ENCODE assay signal across 2 cellular contexts in the genomic region with DNA sequence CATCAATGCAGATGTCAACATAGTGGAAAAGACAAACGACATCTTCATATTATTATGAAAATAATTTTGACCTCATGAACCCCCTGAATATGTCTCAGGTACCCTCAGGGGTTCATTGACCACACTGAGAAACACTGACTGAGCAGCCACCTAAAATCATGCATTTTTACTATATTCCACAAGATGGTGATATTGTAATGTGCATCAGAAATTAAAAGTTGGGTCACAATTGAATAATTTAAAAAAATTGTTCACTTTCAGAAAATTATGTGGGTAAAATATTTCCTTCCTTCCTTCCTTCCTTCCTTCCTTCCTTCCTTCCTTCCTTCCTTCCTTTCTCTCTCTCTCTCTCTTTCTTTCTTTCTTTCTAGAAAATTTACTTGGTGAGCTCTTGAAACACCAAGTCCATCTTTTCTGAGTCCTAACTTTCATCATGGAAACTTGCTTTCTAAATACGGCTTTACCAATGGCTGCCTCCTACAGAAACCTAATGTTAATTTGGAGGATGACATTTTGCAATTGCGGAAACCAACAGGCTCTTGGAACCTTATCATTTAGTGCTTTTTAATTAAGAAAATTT.
A peak's percentile ranks its signal among the peaks of the same experiment; 100 is the strongest.
TF ChIP-seq lines count a peak whose summit lies in the region.

No MANE protein-coding gene starts in this region.

TF ChIP-seq in Ishikawa, 13 proteins besides CTCF, POLR2A, EP300 and RAD21 (continued from another document):
- TF ChIP-seq, protein P1, sequence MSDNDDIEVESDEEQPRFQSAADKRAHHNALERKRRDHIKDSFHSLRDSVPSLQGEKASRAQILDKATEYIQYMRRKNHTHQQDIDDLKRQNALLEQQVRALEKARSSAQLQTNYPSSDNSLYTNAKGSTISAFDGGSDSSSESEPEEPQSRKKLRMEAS (IDR thresholded peaks at IDR 0.05) = no peak
- TF ChIP-seq TEAD4 (IDR thresholded peaks at IDR 0.05) (no peak), NFIC (IDR thresholded peaks at IDR 0.05) (no peak), FOXM1 (IDR thresholded peaks at IDR 0.05; ENCODE audit: borderline replicate concordance, low read depth) (no peak), EGR1 (IDR thresholded peaks at IDR 0.05) (no peak), CREB1 (IDR thresholded peaks at IDR 0.05; ENCODE audit: low read depth) (no peak), TAF1 (IDR thresholded peaks at IDR 0.05; ENCODE audit: low read depth) (no peak)
- TF ChIP-seq, protein P2, sequence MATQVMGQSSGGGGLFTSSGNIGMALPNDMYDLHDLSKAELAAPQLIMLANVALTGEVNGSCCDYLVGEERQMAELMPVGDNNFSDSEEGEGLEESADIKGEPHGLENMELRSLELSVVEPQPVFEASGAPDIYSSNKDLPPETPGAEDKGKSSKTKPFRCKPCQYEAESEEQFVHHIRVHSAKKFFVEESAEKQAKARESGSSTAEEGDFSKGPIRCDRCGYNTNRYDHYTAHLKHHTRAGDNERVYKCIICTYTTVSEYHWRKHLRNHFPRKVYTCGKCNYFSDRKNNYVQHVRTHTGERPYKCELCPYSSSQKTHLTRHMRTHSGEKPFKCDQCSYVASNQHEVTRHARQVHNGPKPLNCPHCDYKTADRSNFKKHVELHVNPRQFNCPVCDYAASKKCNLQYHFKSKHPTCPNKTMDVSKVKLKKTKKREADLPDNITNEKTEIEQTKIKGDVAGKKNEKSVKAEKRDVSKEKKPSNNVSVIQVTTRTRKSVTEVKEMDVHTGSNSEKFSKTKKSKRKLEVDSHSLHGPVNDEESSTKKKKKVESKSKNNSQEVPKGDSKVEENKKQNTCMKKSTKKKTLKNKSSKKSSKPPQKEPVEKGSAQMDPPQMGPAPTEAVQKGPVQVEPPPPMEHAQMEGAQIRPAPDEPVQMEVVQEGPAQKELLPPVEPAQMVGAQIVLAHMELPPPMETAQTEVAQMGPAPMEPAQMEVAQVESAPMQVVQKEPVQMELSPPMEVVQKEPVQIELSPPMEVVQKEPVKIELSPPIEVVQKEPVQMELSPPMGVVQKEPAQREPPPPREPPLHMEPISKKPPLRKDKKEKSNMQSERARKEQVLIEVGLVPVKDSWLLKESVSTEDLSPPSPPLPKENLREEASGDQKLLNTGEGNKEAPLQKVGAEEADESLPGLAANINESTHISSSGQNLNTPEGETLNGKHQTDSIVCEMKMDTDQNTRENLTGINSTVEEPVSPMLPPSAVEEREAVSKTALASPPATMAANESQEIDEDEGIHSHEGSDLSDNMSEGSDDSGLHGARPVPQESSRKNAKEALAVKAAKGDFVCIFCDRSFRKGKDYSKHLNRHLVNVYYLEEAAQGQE (IDR thresholded peaks at IDR 0.05; ENCODE audit: low read depth) = no peak
- TF ChIP-seq, protein P3, sequence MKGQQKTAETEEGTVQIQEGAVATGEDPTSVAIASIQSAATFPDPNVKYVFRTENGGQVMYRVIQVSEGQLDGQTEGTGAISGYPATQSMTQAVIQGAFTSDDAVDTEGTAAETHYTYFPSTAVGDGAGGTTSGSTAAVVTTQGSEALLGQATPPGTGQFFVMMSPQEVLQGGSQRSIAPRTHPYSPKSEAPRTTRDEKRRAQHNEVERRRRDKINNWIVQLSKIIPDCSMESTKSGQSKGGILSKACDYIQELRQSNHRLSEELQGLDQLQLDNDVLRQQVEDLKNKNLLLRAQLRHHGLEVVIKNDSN (IDR thresholded peaks at IDR 0.05) = no peak
TF ChIP-seq in Ishikawa: peak in this region for 0.

TF ChIP-seq in GM12878, 131 proteins besides CTCF, POLR2A, EP300 and RAD21 (continued from another document):
- TF ChIP-seq, protein P4, sequence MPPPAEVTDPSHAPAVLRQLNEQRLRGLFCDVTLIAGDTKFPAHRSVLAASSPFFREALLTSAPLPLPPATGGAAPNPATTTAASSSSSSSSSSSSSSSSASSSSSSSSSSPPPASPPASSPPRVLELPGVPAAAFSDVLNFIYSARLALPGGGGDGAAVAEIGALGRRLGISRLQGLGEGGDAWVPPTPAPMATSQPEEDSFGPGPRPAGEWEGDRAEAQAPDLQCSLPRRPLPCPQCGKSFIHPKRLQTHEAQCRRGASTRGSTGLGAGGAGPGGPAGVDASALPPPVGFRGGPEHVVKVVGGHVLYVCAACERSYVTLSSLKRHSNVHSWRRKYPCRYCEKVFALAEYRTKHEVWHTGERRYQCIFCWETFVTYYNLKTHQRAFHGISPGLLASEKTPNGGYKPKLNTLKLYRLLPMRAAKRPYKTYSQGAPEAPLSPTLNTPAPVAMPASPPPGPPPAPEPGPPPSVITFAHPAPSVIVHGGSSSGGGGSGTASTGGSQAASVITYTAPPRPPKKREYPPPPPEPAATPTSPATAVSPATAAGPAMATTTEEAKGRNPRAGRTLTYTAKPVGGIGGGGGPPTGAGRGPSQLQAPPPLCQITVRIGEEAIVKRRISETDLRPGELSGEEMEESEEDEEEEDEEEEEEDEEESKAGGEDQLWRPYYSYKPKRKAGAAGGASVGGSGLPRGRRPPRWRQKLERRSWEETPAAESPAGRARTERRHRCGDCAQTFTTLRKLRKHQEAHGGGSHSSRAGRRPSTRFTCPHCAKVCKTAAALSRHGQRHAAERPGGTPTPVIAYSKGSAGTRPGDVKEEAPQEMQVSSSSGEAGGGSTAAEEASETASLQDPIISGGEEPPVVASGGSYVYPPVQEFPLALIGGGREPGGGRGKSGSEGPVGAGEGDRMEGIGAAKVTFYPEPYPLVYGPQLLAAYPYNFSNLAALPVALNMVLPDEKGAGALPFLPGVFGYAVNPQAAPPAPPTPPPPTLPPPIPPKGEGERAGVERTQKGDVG (CRISPR knock-in tag; IDR thresholded peaks at IDR 0.05) = no peak
- TF ChIP-seq HDAC2 (IDR thresholded peaks at IDR 0.05) (no peak), RCOR1 (conservative IDR thresholded peaks at IDR 0.05; ENCODE audit: low read depth, low read length) (no peak), RFX5 (IDR thresholded peaks at IDR 0.05; ENCODE audit: low read depth, low read length) (no peak), MTA3 (IDR thresholded peaks at IDR 0.05; ENCODE audit: borderline replicate concordance, low read length) (no peak), POU2F2 (IDR thresholded peaks at IDR 0.05; ENCODE audit: borderline replicate concordance, low read depth, low read length) (no peak), POLR2AphosphoS2 (IDR thresholded peaks at IDR 0.05; ENCODE audit: low read depth, low read length) (no peak), PML (IDR thresholded peaks at IDR 0.05; ENCODE audit: low read length) (no peak), MEF2A (IDR thresholded peaks at IDR 0.05; ENCODE audit: insufficient read depth, low read depth, low read length) (0 out of 2 replicates have a peak, but pooled peaks have one; percentile 7), RAD51 (IDR thresholded peaks at IDR 0.05) (no peak), ZNF384 (IDR thresholded peaks at IDR 0.05; ENCODE audit: borderline replicate concordance, low read depth, low read length) (0 out of 2 replicates have a peak, but pooled peaks have one; percentile 7), SUZ12 (IDR thresholded peaks at IDR 0.05; ENCODE audit: unreplicated experiment) (no peak), MYB (IDR thresholded peaks at IDR 0.05; ENCODE audit: borderline replicate concordance, low read depth, low read length) (no peak), EGR1 (IDR thresholded peaks at IDR 0.05; ENCODE audit: borderline replicate concordance in 1 of 2, low read depth in 2 of 2, low read length in 2 of 2) (no peak), KAT2A (conservative IDR thresholded peaks at IDR 0.05; ENCODE audit: control insufficient read depth, low read depth, low read length) (no peak), SMC3 (IDR thresholded peaks at IDR 0.05; ENCODE audit: borderline replicate concordance, low read length) (peak; percentile 86), FOXM1 (IDR thresholded peaks at IDR 0.05; ENCODE audit: low read depth, low read length) (0 out of 2 replicates have a peak, but pooled peaks have one; percentile 30)
- TF ChIP-seq, protein P5, sequence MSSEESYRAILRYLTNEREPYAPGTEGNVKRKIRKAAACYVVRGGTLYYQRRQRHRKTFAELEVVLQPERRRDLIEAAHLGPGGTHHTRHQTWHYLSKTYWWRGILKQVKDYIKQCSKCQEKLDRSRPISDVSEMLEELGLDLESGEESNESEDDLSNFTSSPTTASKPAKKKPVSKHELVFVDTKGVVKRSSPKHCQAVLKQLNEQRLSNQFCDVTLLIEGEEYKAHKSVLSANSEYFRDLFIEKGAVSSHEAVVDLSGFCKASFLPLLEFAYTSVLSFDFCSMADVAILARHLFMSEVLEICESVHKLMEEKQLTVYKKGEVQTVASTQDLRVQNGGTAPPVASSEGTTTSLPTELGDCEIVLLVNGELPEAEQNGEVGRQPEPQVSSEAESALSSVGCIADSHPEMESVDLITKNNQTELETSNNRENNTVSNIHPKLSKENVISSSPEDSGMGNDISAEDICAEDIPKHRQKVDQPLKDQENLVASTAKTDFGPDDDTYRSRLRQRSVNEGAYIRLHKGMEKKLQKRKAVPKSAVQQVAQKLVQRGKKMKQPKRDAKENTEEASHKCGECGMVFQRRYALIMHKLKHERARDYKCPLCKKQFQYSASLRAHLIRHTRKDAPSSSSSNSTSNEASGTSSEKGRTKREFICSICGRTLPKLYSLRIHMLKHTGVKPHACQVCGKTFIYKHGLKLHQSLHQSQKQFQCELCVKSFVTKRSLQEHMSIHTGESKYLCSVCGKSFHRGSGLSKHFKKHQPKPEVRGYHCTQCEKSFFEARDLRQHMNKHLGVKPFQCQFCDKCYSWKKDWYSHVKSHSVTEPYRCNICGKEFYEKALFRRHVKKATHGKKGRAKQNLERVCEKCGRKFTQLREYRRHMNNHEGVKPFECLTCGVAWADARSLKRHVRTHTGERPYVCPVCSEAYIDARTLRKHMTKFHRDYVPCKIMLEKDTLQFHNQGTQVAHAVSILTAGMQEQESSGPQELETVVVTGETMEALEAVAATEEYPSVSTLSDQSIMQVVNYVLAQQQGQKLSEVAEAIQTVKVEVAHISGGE (CRISPR knock-in tag; IDR thresholded peaks at IDR 0.05) = no peak
- TF ChIP-seq, protein P6, sequence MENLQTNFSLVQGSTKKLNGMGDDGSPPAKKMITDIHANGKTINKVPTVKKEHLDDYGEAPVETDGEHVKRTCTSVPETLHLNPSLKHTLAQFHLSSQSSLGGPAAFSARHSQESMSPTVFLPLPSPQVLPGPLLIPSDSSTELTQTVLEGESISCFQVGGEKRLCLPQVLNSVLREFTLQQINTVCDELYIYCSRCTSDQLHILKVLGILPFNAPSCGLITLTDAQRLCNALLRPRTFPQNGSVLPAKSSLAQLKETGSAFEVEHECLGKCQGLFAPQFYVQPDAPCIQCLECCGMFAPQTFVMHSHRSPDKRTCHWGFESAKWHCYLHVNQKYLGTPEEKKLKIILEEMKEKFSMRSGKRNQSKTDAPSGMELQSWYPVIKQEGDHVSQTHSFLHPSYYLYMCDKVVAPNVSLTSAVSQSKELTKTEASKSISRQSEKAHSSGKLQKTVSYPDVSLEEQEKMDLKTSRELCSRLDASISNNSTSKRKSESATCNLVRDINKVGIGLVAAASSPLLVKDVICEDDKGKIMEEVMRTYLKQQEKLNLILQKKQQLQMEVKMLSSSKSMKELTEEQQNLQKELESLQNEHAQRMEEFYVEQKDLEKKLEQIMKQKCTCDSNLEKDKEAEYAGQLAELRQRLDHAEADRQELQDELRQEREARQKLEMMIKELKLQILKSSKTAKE (IDR thresholded peaks at IDR 0.05; ENCODE audit: low read depth, poor library complexity, severe bottlenecking) = no peak
